26 cellular contexts compared by ENCODE assay signal in the genomic region with DNA sequence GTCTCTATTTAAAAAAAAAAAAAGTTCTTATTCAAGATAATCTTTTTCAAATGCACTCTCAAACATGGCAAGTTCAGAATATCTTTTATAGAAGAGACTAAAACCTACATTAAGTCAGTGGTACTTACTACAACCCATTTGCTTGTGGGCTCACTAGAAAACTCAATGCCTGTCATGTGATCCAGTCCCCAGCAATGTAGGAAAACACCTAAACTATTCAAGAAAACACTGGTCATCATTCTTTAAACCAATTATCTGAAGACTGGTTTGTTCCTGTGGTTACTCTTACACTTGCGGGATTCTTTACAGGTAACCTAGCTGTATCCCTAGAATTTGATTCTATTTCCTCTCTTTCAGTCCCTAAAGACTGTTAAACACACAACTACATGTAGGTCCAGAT.
"Had no signal": no experiment of that assay in that cellular context is flagged by ENCODE, and none has a peak within 500 bp of the region (broad histone marks: within the 10 kb centered on the region; RNA-seq: fewer than 3 reads in every experiment).

No MANE protein-coding gene starts in this region.

- ATAC-seq: effector memory CD8-positive, alpha-beta T cell; gastroesophageal sphincter; heart right ventricle; left colon; mucosa of descending colon; stimulated activated naive CD8-positive, alpha-beta T cell treated with anti-CD3 and anti-CD28 coated beads, Interleukin-15, Interleukin-2, amounts not matched to agents 100 U/mL and 50 U/mL, for 24 hours had no signal

- H3K27ac ChIP-seq: brain microvascular endothelial cell, dorsolateral prefrontal cortex, esophagus muscularis mucosa, gastroesophageal sphincter, heart right ventricle, spleen, upper lobe of left lung had no signal

- H3K9me3 Mint-ChIP-seq: activated B cell treated with CpG ODN at 0.5 μM for 24 hours; activated CD4-positive, alpha-beta memory T cell treated with anti-CD3 and anti-CD28 coated beads for 36 hours; effector memory CD8-positive, alpha-beta T cell; neural crest cell had no signal

- H3K9me3 ChIP-seq: esophagus muscularis mucosa, gastroesophageal sphincter, heart right ventricle, mucosa of descending colon, spleen, upper lobe of left lung had no signal

- H3K27me3 Mint-ChIP-seq: activated B cell treated with CpG ODN at 0.5 μM for 24 hours; activated CD4-positive, alpha-beta memory T cell treated with anti-CD3 and anti-CD28 coated beads for 36 hours; effector memory CD8-positive, alpha-beta T cell had no signal

- H3K4me3 ChIP-seq: dorsolateral prefrontal cortex, esophagus muscularis mucosa, gastroesophageal sphincter, heart right ventricle, mucosa of descending colon, spleen, upper lobe of left lung had no signal

- FAIRE-seq: colon, keratinocyte had no signal

- H3K27ac Mint-ChIP-seq: activated B cell treated with CpG ODN at 0.5 μM for 24 hours; activated CD4-positive, alpha-beta memory T cell treated with anti-CD3 and anti-CD28 coated beads for 36 hours; effector memory CD8-positive, alpha-beta T cell had no signal

- DNase-seq: activated B cell treated with CpG ODN at 0.5 μM for 24 hours; activated CD4-positive, alpha-beta memory T cell treated with anti-CD3 and anti-CD28 coated beads for 36 hours; activated CD4-positive, alpha-beta T cell treated with anti-CD3 and anti-CD28 coated beads for 48 hours; activated effector memory CD4-positive, alpha-beta T cell treated with Interleukin-2 at 50 U/mL for 16 hours; activated naive CD4-positive, alpha-beta T cell treated with anti-CD3 and anti-CD28 coated beads, Interleukin-2, amount 50 U/mL, for 16 hours; activated T-cell treated with anti-CD3 and anti-CD28 coated beads, Interleukin-2, amount 50 U/mL, for 48 hours; aorta; brain microvascular endothelial cell; central memory CD4-positive, alpha-beta T cell; dorsolateral prefrontal cortex; effector memory CD8-positive, alpha-beta T cell; heart right ventricle; left colon; mesendoderm; mucosa of descending colon; spleen; stimulated activated CD4-positive, alpha-beta T cell treated with anti-CD3 and anti-CD28 coated beads, Interleukin-4, amount 100 ng/mL, for 1 hour; stimulated activated naive CD8-positive, alpha-beta T cell treated with anti-CD3 and anti-CD28 coated beads, Interleukin-15, Interleukin-2, amounts not matched to agents 100 U/mL and 50 U/mL, for 24 hours; T-helper 1 cell; T-helper 9 cell; upper lobe of left lung had no signal

- H3K4me3 Mint-ChIP-seq: activated B cell treated with CpG ODN at 0.5 μM for 24 hours; activated CD4-positive, alpha-beta memory T cell treated with anti-CD3 and anti-CD28 coated beads for 36 hours; effector memory CD8-positive, alpha-beta T cell; neural crest cell had no signal

- H3K4me1 Mint-ChIP-seq: neural crest cell had no signal

- H3K27me3 ChIP-seq: brain microvascular endothelial cell, dorsolateral prefrontal cortex, esophagus muscularis mucosa, gastroesophageal sphincter, heart right ventricle, spleen, upper lobe of left lung had no signal
